1 cellular context compared by ENCODE assay signal in the genomic region with DNA sequence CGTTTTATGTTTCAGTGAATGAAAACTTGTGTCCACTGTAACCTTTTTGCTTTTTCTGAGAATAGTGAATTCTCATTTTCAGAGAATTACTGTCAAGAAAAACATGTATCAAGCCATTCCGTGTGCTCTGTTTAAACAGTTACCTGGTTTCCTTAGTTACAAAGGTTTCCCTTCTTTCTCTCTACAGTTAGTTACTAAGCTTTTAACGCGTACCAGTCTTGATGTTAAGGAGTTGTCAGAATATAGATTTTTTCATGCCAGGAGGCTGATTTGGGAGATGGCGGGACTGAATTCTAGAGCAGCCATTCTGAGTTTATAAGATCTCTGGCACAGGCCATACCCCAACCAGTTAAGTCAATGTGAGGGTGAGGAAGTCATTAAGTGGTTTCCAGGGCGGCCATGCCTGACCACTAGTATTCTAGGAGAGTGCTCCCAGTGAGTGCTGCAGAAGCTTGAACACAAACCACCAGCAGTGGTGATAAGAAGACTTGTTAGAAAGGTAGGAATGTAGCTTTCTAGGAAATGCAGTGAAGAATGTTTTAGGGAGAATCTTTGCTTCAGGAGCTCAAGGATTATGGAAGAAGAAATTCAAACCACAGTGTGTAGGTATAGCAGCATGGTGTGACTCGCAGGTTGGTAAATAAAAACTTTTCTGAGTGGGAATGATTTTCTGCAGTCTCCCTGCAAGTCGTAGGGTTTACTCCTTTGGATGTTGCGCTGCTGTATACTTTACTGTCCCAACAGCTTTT.
TF ChIP-seq lines count a peak whose summit lies in the region.

No MANE protein-coding gene starts in this region.

TF ChIP-seq in GM12878, 131 proteins besides CTCF, POLR2A, EP300 and RAD21 (continued from another document and continues in another):
- TF ChIP-seq, protein P1, sequence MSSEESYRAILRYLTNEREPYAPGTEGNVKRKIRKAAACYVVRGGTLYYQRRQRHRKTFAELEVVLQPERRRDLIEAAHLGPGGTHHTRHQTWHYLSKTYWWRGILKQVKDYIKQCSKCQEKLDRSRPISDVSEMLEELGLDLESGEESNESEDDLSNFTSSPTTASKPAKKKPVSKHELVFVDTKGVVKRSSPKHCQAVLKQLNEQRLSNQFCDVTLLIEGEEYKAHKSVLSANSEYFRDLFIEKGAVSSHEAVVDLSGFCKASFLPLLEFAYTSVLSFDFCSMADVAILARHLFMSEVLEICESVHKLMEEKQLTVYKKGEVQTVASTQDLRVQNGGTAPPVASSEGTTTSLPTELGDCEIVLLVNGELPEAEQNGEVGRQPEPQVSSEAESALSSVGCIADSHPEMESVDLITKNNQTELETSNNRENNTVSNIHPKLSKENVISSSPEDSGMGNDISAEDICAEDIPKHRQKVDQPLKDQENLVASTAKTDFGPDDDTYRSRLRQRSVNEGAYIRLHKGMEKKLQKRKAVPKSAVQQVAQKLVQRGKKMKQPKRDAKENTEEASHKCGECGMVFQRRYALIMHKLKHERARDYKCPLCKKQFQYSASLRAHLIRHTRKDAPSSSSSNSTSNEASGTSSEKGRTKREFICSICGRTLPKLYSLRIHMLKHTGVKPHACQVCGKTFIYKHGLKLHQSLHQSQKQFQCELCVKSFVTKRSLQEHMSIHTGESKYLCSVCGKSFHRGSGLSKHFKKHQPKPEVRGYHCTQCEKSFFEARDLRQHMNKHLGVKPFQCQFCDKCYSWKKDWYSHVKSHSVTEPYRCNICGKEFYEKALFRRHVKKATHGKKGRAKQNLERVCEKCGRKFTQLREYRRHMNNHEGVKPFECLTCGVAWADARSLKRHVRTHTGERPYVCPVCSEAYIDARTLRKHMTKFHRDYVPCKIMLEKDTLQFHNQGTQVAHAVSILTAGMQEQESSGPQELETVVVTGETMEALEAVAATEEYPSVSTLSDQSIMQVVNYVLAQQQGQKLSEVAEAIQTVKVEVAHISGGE (CRISPR knock-in tag; IDR thresholded peaks at IDR 0.05): no peak
- TF ChIP-seq, protein P2, sequence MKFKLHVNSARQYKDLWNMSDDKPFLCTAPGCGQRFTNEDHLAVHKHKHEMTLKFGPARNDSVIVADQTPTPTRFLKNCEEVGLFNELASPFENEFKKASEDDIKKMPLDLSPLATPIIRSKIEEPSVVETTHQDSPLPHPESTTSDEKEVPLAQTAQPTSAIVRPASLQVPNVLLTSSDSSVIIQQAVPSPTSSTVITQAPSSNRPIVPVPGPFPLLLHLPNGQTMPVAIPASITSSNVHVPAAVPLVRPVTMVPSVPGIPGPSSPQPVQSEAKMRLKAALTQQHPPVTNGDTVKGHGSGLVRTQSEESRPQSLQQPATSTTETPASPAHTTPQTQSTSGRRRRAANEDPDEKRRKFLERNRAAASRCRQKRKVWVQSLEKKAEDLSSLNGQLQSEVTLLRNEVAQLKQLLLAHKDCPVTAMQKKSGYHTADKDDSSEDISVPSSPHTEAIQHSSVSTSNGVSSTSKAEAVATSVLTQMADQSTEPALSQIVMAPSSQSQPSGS (IDR thresholded peaks at IDR 0.05; ENCODE audit: low read length): no peak
- TF ChIP-seq HDAC2 (IDR thresholded peaks at IDR 0.05): no peak
- TF ChIP-seq, protein P3, sequence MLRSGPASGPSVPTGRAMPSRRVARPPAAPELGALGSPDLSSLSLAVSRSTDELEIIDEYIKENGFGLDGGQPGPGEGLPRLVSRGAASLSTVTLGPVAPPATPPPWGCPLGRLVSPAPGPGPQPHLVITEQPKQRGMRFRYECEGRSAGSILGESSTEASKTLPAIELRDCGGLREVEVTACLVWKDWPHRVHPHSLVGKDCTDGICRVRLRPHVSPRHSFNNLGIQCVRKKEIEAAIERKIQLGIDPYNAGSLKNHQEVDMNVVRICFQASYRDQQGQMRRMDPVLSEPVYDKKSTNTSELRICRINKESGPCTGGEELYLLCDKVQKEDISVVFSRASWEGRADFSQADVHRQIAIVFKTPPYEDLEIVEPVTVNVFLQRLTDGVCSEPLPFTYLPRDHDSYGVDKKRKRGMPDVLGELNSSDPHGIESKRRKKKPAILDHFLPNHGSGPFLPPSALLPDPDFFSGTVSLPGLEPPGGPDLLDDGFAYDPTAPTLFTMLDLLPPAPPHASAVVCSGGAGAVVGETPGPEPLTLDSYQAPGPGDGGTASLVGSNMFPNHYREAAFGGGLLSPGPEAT (IDR thresholded peaks at IDR 0.05; ENCODE audit: low read depth): no peak
- TF ChIP-seq, protein P4, sequence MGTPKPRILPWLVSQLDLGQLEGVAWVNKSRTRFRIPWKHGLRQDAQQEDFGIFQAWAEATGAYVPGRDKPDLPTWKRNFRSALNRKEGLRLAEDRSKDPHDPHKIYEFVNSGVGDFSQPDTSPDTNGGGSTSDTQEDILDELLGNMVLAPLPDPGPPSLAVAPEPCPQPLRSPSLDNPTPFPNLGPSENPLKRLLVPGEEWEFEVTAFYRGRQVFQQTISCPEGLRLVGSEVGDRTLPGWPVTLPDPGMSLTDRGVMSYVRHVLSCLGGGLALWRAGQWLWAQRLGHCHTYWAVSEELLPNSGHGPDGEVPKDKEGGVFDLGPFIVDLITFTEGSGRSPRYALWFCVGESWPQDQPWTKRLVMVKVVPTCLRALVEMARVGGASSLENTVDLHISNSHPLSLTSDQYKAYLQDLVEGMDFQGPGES (IDR thresholded peaks at IDR 0.05): no peak
- TF ChIP-seq PAX5 (IDR thresholded peaks at IDR 0.05; ENCODE audit: borderline replicate concordance, low read depth, low read length): peak; percentile 97
- TF ChIP-seq, protein P5, sequence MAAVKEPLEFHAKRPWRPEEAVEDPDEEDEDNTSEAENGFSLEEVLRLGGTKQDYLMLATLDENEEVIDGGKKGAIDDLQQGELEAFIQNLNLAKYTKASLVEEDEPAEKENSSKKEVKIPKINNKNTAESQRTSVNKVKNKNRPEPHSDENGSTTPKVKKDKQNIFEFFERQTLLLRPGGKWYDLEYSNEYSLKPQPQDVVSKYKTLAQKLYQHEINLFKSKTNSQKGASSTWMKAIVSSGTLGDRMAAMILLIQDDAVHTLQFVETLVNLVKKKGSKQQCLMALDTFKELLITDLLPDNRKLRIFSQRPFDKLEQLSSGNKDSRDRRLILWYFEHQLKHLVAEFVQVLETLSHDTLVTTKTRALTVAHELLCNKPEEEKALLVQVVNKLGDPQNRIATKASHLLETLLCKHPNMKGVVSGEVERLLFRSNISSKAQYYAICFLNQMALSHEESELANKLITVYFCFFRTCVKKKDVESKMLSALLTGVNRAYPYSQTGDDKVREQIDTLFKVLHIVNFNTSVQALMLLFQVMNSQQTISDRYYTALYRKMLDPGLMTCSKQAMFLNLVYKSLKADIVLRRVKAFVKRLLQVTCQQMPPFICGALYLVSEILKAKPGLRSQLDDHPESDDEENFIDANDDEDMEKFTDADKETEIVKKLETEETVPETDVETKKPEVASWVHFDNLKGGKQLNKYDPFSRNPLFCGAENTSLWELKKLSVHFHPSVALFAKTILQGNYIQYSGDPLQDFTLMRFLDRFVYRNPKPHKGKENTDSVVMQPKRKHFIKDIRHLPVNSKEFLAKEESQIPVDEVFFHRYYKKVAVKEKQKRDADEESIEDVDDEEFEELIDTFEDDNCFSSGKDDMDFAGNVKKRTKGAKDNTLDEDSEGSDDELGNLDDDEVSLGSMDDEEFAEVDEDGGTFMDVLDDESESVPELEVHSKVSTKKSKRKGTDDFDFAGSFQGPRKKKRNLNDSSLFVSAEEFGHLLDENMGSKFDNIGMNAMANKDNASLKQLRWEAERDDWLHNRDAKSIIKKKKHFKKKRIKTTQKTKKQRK (IDR thresholded peaks at IDR 0.05; ENCODE audit: low read depth, low read length): no peak
- no peak for TF ChIP-seq SUPT20H (IDR thresholded peaks at IDR 0.05; ENCODE audit: borderline replicate concordance, control insufficient read depth, low read depth, low read length)
- no peak for TF ChIP-seq ZZZ3 (IDR thresholded peaks at IDR 0.05; ENCODE audit: control insufficient read depth, insufficient read length, low read depth)
- no peak for TF ChIP-seq RELA (IDR thresholded peaks at IDR 0.05; ENCODE audit: borderline replicate concordance, partially characterized antibody)
- TF ChIP-seq NFIC (IDR thresholded peaks at IDR 0.05; ENCODE audit: low read depth, low read length): 0 out of 2 replicates have a peak, but pooled peaks have one; percentile 50
- TF ChIP-seq EGR1 (IDR thresholded peaks at IDR 0.05; ENCODE audit: borderline replicate concordance in 1 of 2, low read depth in 2 of 2, low read length in 2 of 2): no peak
- 0 out of 2 replicates have a peak, but pooled peaks have one; percentile 16 for TF ChIP-seq EED (IDR thresholded peaks at IDR 0.05; ENCODE audit: low read depth)
- no peak for TF ChIP-seq NR2C2 (IDR thresholded peaks at IDR 0.05; ENCODE audit: borderline replicate concordance, control insufficient read depth, insufficient read length, low read depth)
- peak; percentile 46 to 58; a peak in 2 of 4 replicates for TF ChIP-seq IKZF2 (IDR thresholded peaks at IDR 0.05)
- TF ChIP-seq CREB1 (IDR thresholded peaks at IDR 0.05; ENCODE audit: low read depth): no peak
- TF ChIP-seq, protein P6, sequence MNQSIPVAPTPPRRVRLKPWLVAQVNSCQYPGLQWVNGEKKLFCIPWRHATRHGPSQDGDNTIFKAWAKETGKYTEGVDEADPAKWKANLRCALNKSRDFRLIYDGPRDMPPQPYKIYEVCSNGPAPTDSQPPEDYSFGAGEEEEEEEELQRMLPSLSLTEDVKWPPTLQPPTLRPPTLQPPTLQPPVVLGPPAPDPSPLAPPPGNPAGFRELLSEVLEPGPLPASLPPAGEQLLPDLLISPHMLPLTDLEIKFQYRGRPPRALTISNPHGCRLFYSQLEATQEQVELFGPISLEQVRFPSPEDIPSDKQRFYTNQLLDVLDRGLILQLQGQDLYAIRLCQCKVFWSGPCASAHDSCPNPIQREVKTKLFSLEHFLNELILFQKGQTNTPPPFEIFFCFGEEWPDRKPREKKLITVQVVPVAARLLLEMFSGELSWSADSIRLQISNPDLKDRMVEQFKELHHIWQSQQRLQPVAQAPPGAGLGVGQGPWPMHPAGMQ (IDR thresholded peaks at IDR 0.05; ENCODE audit: borderline replicate concordance): no peak
- TF ChIP-seq SMAD1 (IDR thresholded peaks at IDR 0.05; ENCODE audit: low read depth, partially characterized antibody): no peak
- no peak for TF ChIP-seq NFYA (IDR thresholded peaks at IDR 0.05; ENCODE audit: borderline replicate concordance, low read depth, low read length)
- TF ChIP-seq, protein P7, sequence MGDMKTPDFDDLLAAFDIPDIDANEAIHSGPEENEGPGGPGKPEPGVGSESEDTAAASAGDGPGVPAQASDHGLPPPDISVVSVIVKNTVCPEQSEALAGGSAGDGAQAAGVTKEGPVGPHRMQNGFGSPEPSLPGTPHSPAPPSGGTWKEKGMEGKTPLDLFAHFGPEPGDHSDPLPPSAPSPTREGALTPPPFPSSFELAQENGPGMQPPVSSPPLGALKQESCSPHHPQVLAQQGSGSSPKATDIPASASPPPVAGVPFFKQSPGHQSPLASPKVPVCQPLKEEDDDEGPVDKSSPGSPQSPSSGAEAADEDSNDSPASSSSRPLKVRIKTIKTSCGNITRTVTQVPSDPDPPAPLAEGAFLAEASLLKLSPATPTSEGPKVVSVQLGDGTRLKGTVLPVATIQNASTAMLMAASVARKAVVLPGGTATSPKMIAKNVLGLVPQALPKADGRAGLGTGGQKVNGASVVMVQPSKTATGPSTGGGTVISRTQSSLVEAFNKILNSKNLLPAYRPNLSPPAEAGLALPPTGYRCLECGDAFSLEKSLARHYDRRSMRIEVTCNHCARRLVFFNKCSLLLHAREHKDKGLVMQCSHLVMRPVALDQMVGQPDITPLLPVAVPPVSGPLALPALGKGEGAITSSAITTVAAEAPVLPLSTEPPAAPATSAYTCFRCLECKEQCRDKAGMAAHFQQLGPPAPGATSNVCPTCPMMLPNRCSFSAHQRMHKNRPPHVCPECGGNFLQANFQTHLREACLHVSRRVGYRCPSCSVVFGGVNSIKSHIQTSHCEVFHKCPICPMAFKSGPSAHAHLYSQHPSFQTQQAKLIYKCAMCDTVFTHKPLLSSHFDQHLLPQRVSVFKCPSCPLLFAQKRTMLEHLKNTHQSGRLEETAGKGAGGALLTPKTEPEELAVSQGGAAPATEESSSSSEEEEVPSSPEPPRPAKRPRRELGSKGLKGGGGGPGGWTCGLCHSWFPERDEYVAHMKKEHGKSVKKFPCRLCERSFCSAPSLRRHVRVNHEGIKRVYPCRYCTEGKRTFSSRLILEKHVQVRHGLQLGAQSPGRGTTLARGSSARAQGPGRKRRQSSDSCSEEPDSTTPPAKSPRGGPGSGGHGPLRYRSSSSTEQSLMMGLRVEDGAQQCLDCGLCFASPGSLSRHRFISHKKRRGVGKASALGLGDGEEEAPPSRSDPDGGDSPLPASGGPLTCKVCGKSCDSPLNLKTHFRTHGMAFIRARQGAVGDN (IDR thresholded peaks at IDR 0.05): no peak; the same call in 1 of the 2 replicates
- TF ChIP-seq GABPA (IDR thresholded peaks at IDR 0.05; ENCODE audit: low read depth): no peak
- TF ChIP-seq, protein P8, sequence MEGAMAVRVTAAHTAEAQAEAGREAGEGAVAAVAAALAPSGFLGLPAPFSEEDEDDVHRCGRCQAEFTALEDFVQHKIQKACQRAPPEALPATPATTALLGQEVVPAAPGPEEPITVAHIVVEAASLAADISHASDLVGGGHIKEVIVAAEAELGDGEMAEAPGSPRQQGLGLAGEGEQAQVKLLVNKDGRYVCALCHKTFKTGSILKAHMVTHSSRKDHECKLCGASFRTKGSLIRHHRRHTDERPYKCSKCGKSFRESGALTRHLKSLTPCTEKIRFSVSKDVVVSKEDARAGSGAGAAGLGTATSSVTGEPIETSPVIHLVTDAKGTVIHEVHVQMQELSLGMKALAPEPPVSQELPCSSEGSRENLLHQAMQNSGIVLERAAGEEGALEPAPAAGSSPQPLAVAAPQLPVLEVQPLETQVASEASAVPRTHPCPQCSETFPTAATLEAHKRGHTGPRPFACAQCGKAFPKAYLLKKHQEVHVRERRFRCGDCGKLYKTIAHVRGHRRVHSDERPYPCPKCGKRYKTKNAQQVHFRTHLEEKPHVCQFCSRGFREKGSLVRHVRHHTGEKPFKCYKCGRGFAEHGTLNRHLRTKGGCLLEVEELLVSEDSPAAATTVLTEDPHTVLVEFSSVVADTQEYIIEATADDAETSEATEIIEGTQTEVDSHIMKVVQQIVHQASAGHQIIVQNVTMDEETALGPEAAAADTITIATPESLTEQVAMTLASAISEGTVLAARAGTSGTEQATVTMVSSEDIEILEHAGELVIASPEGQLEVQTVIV (IDR thresholded peaks at IDR 0.05; ENCODE audit: borderline replicate concordance, partially characterized antibody): no peak
- TF ChIP-seq, protein P9, sequence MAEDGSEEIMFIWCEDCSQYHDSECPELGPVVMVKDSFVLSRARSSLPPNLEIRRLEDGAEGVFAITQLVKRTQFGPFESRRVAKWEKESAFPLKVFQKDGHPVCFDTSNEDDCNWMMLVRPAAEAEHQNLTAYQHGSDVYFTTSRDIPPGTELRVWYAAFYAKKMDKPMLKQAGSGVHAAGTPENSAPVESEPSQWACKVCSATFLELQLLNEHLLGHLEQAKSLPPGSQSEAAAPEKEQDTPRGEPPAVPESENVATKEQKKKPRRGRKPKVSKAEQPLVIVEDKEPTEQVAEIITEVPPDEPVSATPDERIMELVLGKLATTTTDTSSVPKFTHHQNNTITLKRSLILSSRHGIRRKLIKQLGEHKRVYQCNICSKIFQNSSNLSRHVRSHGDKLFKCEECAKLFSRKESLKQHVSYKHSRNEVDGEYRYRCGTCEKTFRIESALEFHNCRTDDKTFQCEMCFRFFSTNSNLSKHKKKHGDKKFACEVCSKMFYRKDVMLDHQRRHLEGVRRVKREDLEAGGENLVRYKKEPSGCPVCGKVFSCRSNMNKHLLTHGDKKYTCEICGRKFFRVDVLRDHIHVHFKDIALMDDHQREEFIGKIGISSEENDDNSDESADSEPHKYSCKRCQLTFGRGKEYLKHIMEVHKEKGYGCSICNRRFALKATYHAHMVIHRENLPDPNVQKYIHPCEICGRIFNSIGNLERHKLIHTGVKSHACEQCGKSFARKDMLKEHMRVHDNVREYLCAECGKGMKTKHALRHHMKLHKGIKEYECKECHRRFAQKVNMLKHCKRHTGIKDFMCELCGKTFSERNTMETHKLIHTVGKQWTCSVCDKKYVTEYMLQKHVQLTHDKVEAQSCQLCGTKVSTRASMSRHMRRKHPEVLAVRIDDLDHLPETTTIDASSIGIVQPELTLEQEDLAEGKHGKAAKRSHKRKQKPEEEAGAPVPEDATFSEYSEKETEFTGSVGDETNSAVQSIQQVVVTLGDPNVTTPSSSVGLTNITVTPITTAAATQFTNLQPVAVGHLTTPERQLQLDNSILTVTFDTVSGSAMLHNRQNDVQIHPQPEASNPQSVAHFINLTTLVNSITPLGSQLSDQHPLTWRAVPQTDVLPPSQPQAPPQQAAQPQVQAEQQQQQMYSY (CRISPR knock-in tag; IDR thresholded peaks at IDR 0.05): no peak
